ENCODE assay signal across 1 cellular context in genomic region chr7:55065511-55066229, GRCh38.
TF ChIP-seq lines count a peak whose summit lies in the region.

No MANE protein-coding gene starts in this region.

TF ChIP-seq in HepG2, 621 proteins besides CTCF, POLR2A, EP300 and RAD21 (continued from another document):
- TF ChIP-seq HMGXB3 (CRISPR knock-in tag; IDR thresholded peaks at IDR 0.05; ENCODE audit: borderline replicate concordance) = no peak
- peak; percentile 31; the same call in 1 of the 2 replicates for TF ChIP-seq STAG1 (CRISPR knock-in tag; IDR thresholded peaks at IDR 0.05)
- no peak for TF ChIP-seq ZNF430 (CRISPR knock-in tag; IDR thresholded peaks at IDR 0.05)
- TF ChIP-seq ZNF569 (CRISPR knock-in tag; IDR thresholded peaks at IDR 0.05; ENCODE audit: borderline replicate concordance) = no peak
- no peak for TF ChIP-seq SAFB2 (CRISPR knock-in tag; IDR thresholded peaks at IDR 0.05; ENCODE audit: borderline replicate concordance, low read depth)
- TF ChIP-seq PHF21A (CRISPR knock-in tag; IDR thresholded peaks at IDR 0.05) = 0 out of 2 replicates have a peak, but pooled peaks have one; percentile 36
- no peak for TF ChIP-seq WIZ (CRISPR knock-in tag; IDR thresholded peaks at IDR 0.05)
- peak; percentile 40 for TF ChIP-seq ASH2L (IDR thresholded peaks at IDR 0.05; ENCODE audit: insufficient read length, low read depth, low read length)
- no peak; the same call in 1 of the 2 replicates for TF ChIP-seq NFIC (IDR thresholded peaks at IDR 0.05; ENCODE audit: low read length)
- no peak for TF ChIP-seq ZNF230 (CRISPR knock-in tag; IDR thresholded peaks at IDR 0.05)
- TF ChIP-seq DNMT3B (CRISPR knock-in tag; conservative IDR thresholded peaks at IDR 0.05) = no peak
- TF ChIP-seq THRA (CRISPR knock-in tag; IDR thresholded peaks at IDR 0.05; ENCODE audit: borderline replicate concordance) = no peak
- TF ChIP-seq MATR3 (CRISPR knock-in tag; IDR thresholded peaks at IDR 0.05) = no peak
- TF ChIP-seq ZUFSP (CRISPR knock-in tag; IDR thresholded peaks at IDR 0.05; ENCODE audit: borderline replicate concordance) = no peak
- no peak for TF ChIP-seq PHF20 (CRISPR knock-in tag; IDR thresholded peaks at IDR 0.05)
- TF ChIP-seq, protein P1, sequence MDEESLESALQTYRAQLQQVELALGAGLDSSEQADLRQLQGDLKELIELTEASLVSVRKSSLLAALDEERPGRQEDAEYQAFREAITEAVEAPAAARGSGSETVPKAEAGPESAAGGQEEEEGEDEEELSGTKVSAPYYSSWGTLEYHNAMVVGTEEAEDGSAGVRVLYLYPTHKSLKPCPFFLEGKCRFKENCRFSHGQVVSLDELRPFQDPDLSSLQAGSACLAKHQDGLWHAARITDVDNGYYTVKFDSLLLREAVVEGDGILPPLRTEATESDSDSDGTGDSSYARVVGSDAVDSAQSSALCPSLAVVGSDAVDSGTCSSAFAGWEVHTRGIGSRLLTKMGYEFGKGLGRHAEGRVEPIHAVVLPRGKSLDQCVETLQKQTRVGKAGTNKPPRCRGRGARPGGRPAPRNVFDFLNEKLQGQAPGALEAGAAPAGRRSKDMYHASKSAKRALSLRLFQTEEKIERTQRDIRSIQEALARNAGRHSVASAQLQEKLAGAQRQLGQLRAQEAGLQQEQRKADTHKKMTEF (CRISPR knock-in tag; IDR thresholded peaks at IDR 0.05) = no peak
- TF ChIP-seq ZNF563 (CRISPR knock-in tag; IDR thresholded peaks at IDR 0.05) = no peak
TF ChIP-seq in HepG2: peak in this region for 23.
